ENCODE assay signal across 24 cellular contexts in genomic region chr9:100731557-100731956, GRCh38.
DNase-seq lines count a peak whose midpoint lies in the region; ATAC-seq, FAIRE-seq and TF ChIP-seq lines count a peak whose summit lies in the region.
"Had no signal": no experiment of that assay in that cellular context is flagged by ENCODE, and none has a peak within 500 bp of the region (broad histone marks: within the 10 kb centered on the region; RNA-seq: fewer than 3 reads in every experiment).

No MANE protein-coding gene starts in this region.

- no peak overlapping the region for H3K56ac ChIP-seq in H9 (ENCODE audit: insufficient read length, low read depth, low read length)

- peaks cover 4% of the 10 kb centered on the region for H3K27me3 Mint-ChIP-seq in H9 (ENCODE audit: low read depth)
- H3K27me3 Mint-ChIP-seq: CD4-positive, alpha-beta memory T cell had no signal

- ATAC-seq in upper lobe of left lung (ENCODE audit: low FRiP score in 2 of 2), result peak; percentile 12 to 67
- ATAC-seq: A549, HCT116 had no signal

- WGBS in H9 (ENCODE audit: extremely low coverage, insufficient read length, low lambda C conversion rate), result no CpG with 5 or more reads among the region's 11 CpGs
- no CpG with 5 or more reads among the region's 11 CpGs for WGBS in neuronal stem cell (ENCODE audit: extremely low coverage in 2 of 2, insufficient read length in 2 of 2, insufficient replicate concordance in 1 of 2), 2 donors
- 91 to 100% methylated on average over 4 to 11 of the region's 11 CpGs for WGBS in upper lobe of left lung, 2 donors

- DNase-seq in H9 (no peak), neuronal stem cell (ENCODE audit: low spot score) (no peak), upper lobe of left lung (peak in 1 of 2 donors; percentile 23), Kasumi-1 (lab: John Stamatoyannopoulos, UW) (no peak), osteoblast (ENCODE audit: insufficient read length, low spot score, missing footprints) (no peak), NCI-H1105 (lab: John Stamatoyannopoulos, UW) (no peak), frontal cortex (ENCODE audit: low spot score in 2 of 2) (no peak)
- DNase-seq: 8988T; ACHN; AML-193; BE2C; Calu3; CD4-positive, alpha-beta memory T cell; COR-L47; DMS53; DMS79 treated with DMSO at 0.1 percent for 48 hours; GF-D8; GOT3; H7 had no signal

- peaks cover 3 to 6% of the 10 kb centered on the region in 2 experiments; a peak in 4 of 5 replicates for H3K9me3 Mint-ChIP-seq in H9

- H3K9me3 ChIP-seq in H9 (ENCODE audit: control insufficient read depth, low read depth, low read length) (no peaks in the 10 kb centered on the region), neuronal stem cell (replicated peaks in 1 of 2; ENCODE audit: control insufficient read depth in 2 of 2, insufficient read depth in 1 of 2, low read depth in 1 of 2, low read length in 2 of 2) (peaks cover 0 to 5% of the 10 kb centered on the region in 2 donors), upper lobe of left lung (no peaks in the 10 kb centered on the region), osteoblast (ENCODE audit: low read depth, low read length) (no peaks in the 10 kb centered on the region)
- H3K9me3 ChIP-seq: A549, BE2C had no signal

- H3K36me3 ChIP-seq in neuronal stem cell (replicated peaks in 1 of 2; ENCODE audit: control insufficient read depth in 2 of 2, insufficient read depth in 2 of 2, low read length in 2 of 2) (no peaks in the 10 kb centered on the region), upper lobe of left lung (no peaks in the 10 kb centered on the region), osteoblast (ENCODE audit: insufficient read depth, low read length) (no peaks in the 10 kb centered on the region)
- H3K36me3 ChIP-seq: BE2C; BLaER1 treated with 17β-estradiol and CSF1 and Interleukin-3, amounts not matched to agents 10 nM and 100 nM had no signal

- H2BK120ac ChIP-seq in H9 (ENCODE audit: low read depth, low read length, poor library complexity, severe bottlenecking), result no peak overlapping the region
- H2BK120ac ChIP-seq in neuronal stem cell (ENCODE audit: low read depth, low read length), result no peak overlapping the region

- H3T11ph ChIP-seq in H9 (ENCODE audit: low read length), result no peak overlapping the region

- FAIRE-seq in frontal cortex (lab: Jason Lieb, UNC), result no peak
- FAIRE-seq: A549, GM12891, GM18507 had no signal

- H3K4me3 Mint-ChIP-seq in H9, result no peak overlapping the region
- H3K4me3 Mint-ChIP-seq: CD4-positive, alpha-beta memory T cell had no signal

- no peak overlapping the region for H2BK20ac ChIP-seq in H9 (ENCODE audit: low read depth, low read length, poor library complexity, severe bottlenecking)

- H2AFZ ChIP-seq in H9 (ENCODE audit: low read length) (no peak overlapping the region), neuronal stem cell (ENCODE audit: low read length) (no peak overlapping the region), osteoblast (ENCODE audit: low read length) (no peak overlapping the region)

- no peaks in the 10 kb centered on the region for H3K79me2 ChIP-seq in H9 (ENCODE audit: insufficient read depth, low read length)
- H3K79me2 ChIP-seq in osteoblast (ENCODE audit: insufficient read depth, low read length), result no peaks in the 10 kb centered on the region

- H3K27ac ChIP-seq in H9 (ENCODE audit: insufficient read length, low read depth, low read length), result no peak overlapping the region
- H3K27ac ChIP-seq in neuronal stem cell (replicated peaks; ENCODE audit: low read length), result no peak overlapping the region
- no peak overlapping the region for H3K27ac ChIP-seq in upper lobe of left lung
- no peak overlapping the region for H3K27ac ChIP-seq in osteoblast (ENCODE audit: low read depth, low read length)
- H3K27ac ChIP-seq: A549; BLaER1 treated with 17β-estradiol and CSF1 and Interleukin-3, amounts not matched to agents 10 nM and 100 nM had no signal

- no peak for TF ChIP-seq POLR2A in upper lobe of left lung (IDR thresholded peaks at IDR 0.05)

- TF ChIP-seq EP300 in upper lobe of left lung (IDR thresholded peaks at IDR 0.05), result no peak

- H3K23me2 ChIP-seq in H9 (ENCODE audit: insufficient read length, low read depth, low read length, poor library complexity, severe bottlenecking), result no peaks in the 10 kb centered on the region

- H3K4me3 ChIP-seq in neuronal stem cell (ENCODE audit: low read length in 2 of 2) (no peak overlapping the region), upper lobe of left lung (no peak overlapping the region), osteoblast (ENCODE audit: insufficient read depth, low read length) (no peak overlapping the region)
- H3K4me3 ChIP-seq: A549; BLaER1 treated with 17β-estradiol and CSF1 and Interleukin-3, amounts not matched to agents 10 nM and 100 nM had no signal

- H2BK15ac ChIP-seq in H9 (ENCODE audit: low read depth, low read length) (no peak overlapping the region), neuronal stem cell (ENCODE audit: low read length) (no peak overlapping the region)

- no peaks in the 10 kb centered on the region for H3K27me3 ChIP-seq in H9 (ENCODE audit: insufficient read depth, low read length)
- H3K27me3 ChIP-seq in neuronal stem cell (ENCODE audit: control insufficient read depth in 3 of 3, insufficient read depth in 3 of 3, low read depth in 1 of 3, low read length in 3 of 3), result no peaks in the 10 kb centered on the region
- H3K27me3 ChIP-seq in upper lobe of left lung, result no peaks in the 10 kb centered on the region
- no peaks in the 10 kb centered on the region for H3K27me3 ChIP-seq in osteoblast (ENCODE audit: insufficient read depth, low read length)
- H3K27me3 ChIP-seq: BE2C; BLaER1 treated with 17β-estradiol and CSF1 and Interleukin-3, amounts not matched to agents 10 nM and 100 nM had no signal

- H3K4me1 Mint-ChIP-seq in H9, result peaks cover 10 to 11% of the 10 kb centered on the region in 2 experiments
- H3K4me1 Mint-ChIP-seq: CD4-positive, alpha-beta memory T cell had no signal

- peak overlapping the region; percentile 38 for H4K5ac ChIP-seq in H9 (ENCODE audit: insufficient read length, low read depth, low read length)

- H4K91ac ChIP-seq in H9 (ENCODE audit: insufficient read length, low read depth, low read length), result no peak overlapping the region
- no peak overlapping the region for H4K91ac ChIP-seq in neuronal stem cell (ENCODE audit: low read depth, low read length, poor library complexity)

- H3K9ac ChIP-seq in H9 (ENCODE audit: extremely low read depth, insufficient read length, low read length) (no peak overlapping the region), neuronal stem cell (ENCODE audit: low read depth, low read length, poor library complexity) (no peak overlapping the region)
- H3K9ac ChIP-seq: BLaER1 treated with 17β-estradiol and CSF1 and Interleukin-3, amounts not matched to agents 10 nM and 100 nM had no signal

- H2BK12ac ChIP-seq in H9 (ENCODE audit: insufficient read length, low read depth, low read length) (no peak overlapping the region), neuronal stem cell (ENCODE audit: low read length) (no peak overlapping the region)

- no peak for TF ChIP-seq CTCF in H9 (conservative IDR thresholded peaks at IDR 0.05)
- TF ChIP-seq CTCF in upper lobe of left lung (IDR thresholded peaks at IDR 0.05), result no peak
- no peak for TF ChIP-seq CTCF in osteoblast (IDR thresholded peaks at IDR 0.05; ENCODE audit: extremely low read depth, low read depth, low read length)

- H3K4me2 ChIP-seq in H9 (ENCODE audit: insufficient read depth, insufficient read length, low read length) (no peak overlapping the region), neuronal stem cell (ENCODE audit: insufficient read depth, low read length, poor library complexity, severe bottlenecking) (no peak overlapping the region), osteoblast (ENCODE audit: insufficient read depth, low read length) (no peak overlapping the region)
- H3K4me2 ChIP-seq: A549; BLaER1 treated with 17β-estradiol and CSF1 and Interleukin-3, amounts not matched to agents 10 nM and 100 nM had no signal

- H3K18ac ChIP-seq in H9 (ENCODE audit: insufficient read length, low read depth, low read length) (no peak overlapping the region), neuronal stem cell (ENCODE audit: low read length) (no peak overlapping the region)

- H3K79me1 ChIP-seq in H9 (ENCODE audit: insufficient read depth, low read depth, low read length, poor library complexity, severe bottlenecking) (no peaks in the 10 kb centered on the region), neuronal stem cell (ENCODE audit: low read depth, low read length) (no peaks in the 10 kb centered on the region)

- H3K14ac ChIP-seq in H9 (ENCODE audit: insufficient read depth, low read length), result no peak overlapping the region
- H3K14ac ChIP-seq in neuronal stem cell (ENCODE audit: low read length), result no peak overlapping the region

- H3K4ac ChIP-seq in H9 (ENCODE audit: low read depth, low read length) (no peak overlapping the region), neuronal stem cell (ENCODE audit: low read length) (no peak overlapping the region)

- no peak overlapping the region for H2AK5ac ChIP-seq in H9 (ENCODE audit: insufficient read length, low read length)
- H2AK5ac ChIP-seq in neuronal stem cell (ENCODE audit: low read depth, low read length), result peak overlapping the region; percentile 92

- H4K8ac ChIP-seq in H9 (replicated peaks; ENCODE audit: insufficient read length, low read depth, low read length), result peak overlapping the region; percentile 65
- no peak overlapping the region for H4K8ac ChIP-seq in neuronal stem cell (ENCODE audit: low read depth, low read length)

- peaks cover 0 to 10% (median 2%) of the 10 kb centered on the region in 3 experiments; a peak in 3 of 7 replicates for H3K36me3 Mint-ChIP-seq in H9 (ENCODE audit: insufficient read depth in 1 of 3, low read depth in 3 of 3)
- H3K36me3 Mint-ChIP-seq: CD4-positive, alpha-beta memory T cell had no signal

- H3K23ac ChIP-seq in H9 (ENCODE audit: insufficient read length, low read depth, low read length) (no peak overlapping the region), neuronal stem cell (ENCODE audit: low read depth, low read length, poor library complexity) (peak overlapping the region; percentile 52)

- no peak overlapping the region for H3K27ac Mint-ChIP-seq in H9
- H3K27ac Mint-ChIP-seq: CD4-positive, alpha-beta memory T cell had no signal

- no peaks in the 10 kb centered on the region for H4K20me1 ChIP-seq in H9 (ENCODE audit: control insufficient read depth, insufficient read depth, insufficient read length)
- no peaks in the 10 kb centered on the region for H4K20me1 ChIP-seq in osteoblast (ENCODE audit: insufficient read depth, low read length)
- H4K20me1 ChIP-seq: BLaER1 treated with 17β-estradiol and CSF1 and Interleukin-3, amounts not matched to agents 10 nM and 100 nM had no signal

- H3K4me1 ChIP-seq in H9 (ENCODE audit: insufficient read depth, low read length) (no peaks in the 10 kb centered on the region), neuronal stem cell (ENCODE audit: control insufficient read depth in 2 of 2, insufficient read depth in 1 of 2, low read depth in 1 of 2, low read length in 2 of 2) (no peaks in the 10 kb centered on the region), upper lobe of left lung (no peaks in the 10 kb centered on the region), osteoblast (ENCODE audit: insufficient read depth, low read length) (no peaks in the 10 kb centered on the region)
- H3K4me1 ChIP-seq: A549; BE2C; BLaER1 treated with 17β-estradiol and CSF1 and Interleukin-3, amounts not matched to agents 10 nM and 100 nM had no signal

- H2BK5ac ChIP-seq in H9 (ENCODE audit: insufficient read length, low read length) (no peak overlapping the region), neuronal stem cell (ENCODE audit: low read length) (no peak overlapping the region)
